18 cellular contexts compared by ENCODE assay signal in genomic region chr11:35814720-35815305, GRCh38.
DNase-seq lines count a peak whose midpoint lies in the region; ATAC-seq and TF ChIP-seq lines count a peak whose summit lies in the region.
"Had no signal": no experiment of that assay in that cellular context is flagged by ENCODE, and none has a peak within 500 bp of the region (broad histone marks: within the 10 kb centered on the region; RNA-seq: fewer than 3 reads in every experiment).

No MANE protein-coding gene starts in this region.

- no TSS peak for BruUV-seq in OCI-LY7 (replicated peaks; lab: Mats Ljungman, UMichigan)

- no peak for TF ChIP-seq EP300 in gastroesophageal sphincter (IDR thresholded peaks at IDR 0.05)

- no peaks in the 10 kb centered on the region for H4K20me1 ChIP-seq in OCI-LY7 (ENCODE audit: insufficient read depth, low read length)
- H4K20me1 ChIP-seq: BLaER1 treated with 17β-estradiol and CSF1 and Interleukin-3, amounts not matched to agents 10 nM and 100 nM had no signal

- CTCF ChIA-PET in OCI-LY7 (lab: Charles Lee; ENCODE audit: unreplicated experiment), result no interaction called here

- H3K9me2 ChIP-seq in OCI-LY7 (ENCODE audit: insufficient read depth, low read length), result no peaks in the 10 kb centered on the region

- H3K27ac Mint-ChIP-seq in brain (peak overlapping the region in 3 of 5 experiments; percentile 5 to 76 (median 66)), nephron (peak overlapping the region; percentile 70 to 94 (median 85))

- H3K36me3 Mint-ChIP-seq in brain, result peaks cover 43% of the 10 kb centered on the region
- peaks cover 38% of the 10 kb centered on the region for H3K36me3 Mint-ChIP-seq in nephron (ENCODE audit: low read depth)

- intact Hi-C loops in OCI-LY7 (cut with micrococcal nuclease; ENCODE audit: unreplicated experiment), result no loop called here

- no peak overlapping the region for H2AFZ ChIP-seq in OCI-LY7 (ENCODE audit: low read length)

- DNase-seq in NCI-H524 (lab: John Stamatoyannopoulos, UW), result peak; percentile 20 to 50
- DNase-seq in NCI-H524 treated with DMSO at 0.1 percent for 48 hours (lab: John Stamatoyannopoulos, UW), result no peak
- DNase-seq in NCI-H1417 treated with DMSO at 0.1 percent for 48 hours (lab: John Stamatoyannopoulos, UW), result no peak
- DNase-seq in NCI-H1694 (lab: John Stamatoyannopoulos, UW), result no peak
- DNase-seq in OCI-LY7 (ENCODE audit: low spot score), result no peak
- DNase-seq: DMS 273 treated with DMSO at 0.1 percent for 48 hours; KG1; NCI-H1092 treated with DMSO at 0.1 percent for 48 hours; NCI-H187 treated with DMSO at 0.1 percent for 48 hours; NCI-H2171; NCI-H526; NK-92 treated with Interleukin-12 subunit alpha and Interleukin-12 subunit beta, amount 100 ng/mL, for 24 hours had no signal

- H3K9me3 ChIP-seq in gastroesophageal sphincter, result no peaks in the 10 kb centered on the region
- H3K9me3 ChIP-seq in OCI-LY7 (ENCODE audit: low read length), result no peaks in the 10 kb centered on the region
- H3K9me3 ChIP-seq: BLaER1 treated with 17β-estradiol and CSF1 and Interleukin-3, amounts not matched to agents 10 nM and 100 nM had no signal

- H3K4me2 ChIP-seq in OCI-LY7 (ENCODE audit: low read length), result no peak overlapping the region
- H3K4me2 ChIP-seq: BLaER1 treated with 17β-estradiol and CSF1 and Interleukin-3, amounts not matched to agents 10 nM and 100 nM had no signal

- no peak for TF ChIP-seq POLR2A in gastroesophageal sphincter (IDR thresholded peaks at IDR 0.05)

- H3K9me3 Mint-ChIP-seq in brain (peaks cover 3 to 13% (median 6%) of the 10 kb centered on the region in 5 experiments), nephron (peaks cover 2% of the 10 kb centered on the region)

- H3K4me3 ChIP-seq in gastroesophageal sphincter, result no peak overlapping the region
- H3K4me3 ChIP-seq in OCI-LY7 (ENCODE audit: low read depth, low read length, poor library complexity, severe bottlenecking), result no peak overlapping the region
- H3K4me3 ChIP-seq: BLaER1 treated with 17β-estradiol and CSF1 and Interleukin-3, amounts not matched to agents 10 nM and 100 nM had no signal

- TF ChIP-seq CTCF in brain (conservative IDR thresholded peaks at IDR 0.05) (no peak), gastroesophageal sphincter (IDR thresholded peaks at IDR 0.05) (no peak), nephron (IDR thresholded peaks at IDR 0.05; ENCODE audit: unreplicated experiment in 3 of 3) (no peak), OCI-LY7 (conservative IDR thresholded peaks at IDR 0.05; ENCODE audit: low read length) (no peak)

- H3K4me1 ChIP-seq in gastroesophageal sphincter, result peaks cover 0 to 37% (median 0%) of the 10 kb centered on the region in 3 donors
- no peaks in the 10 kb centered on the region for H3K4me1 ChIP-seq in OCI-LY7 (ENCODE audit: insufficient read depth, low read length, poor library complexity, severe bottlenecking)

- POLR2A ChIA-PET in OCI-LY7 (lab: Charles Lee), result interaction anchor here (0.5 kb wide), 1 partner anchor 489 kb away, joined by 4 read pairs; no protein-coding TSS in a partner anchor

- H3K27ac ChIP-seq in gastroesophageal sphincter, result no peak overlapping the region
- H3K27ac ChIP-seq in OCI-LY7 (ENCODE audit: low read depth, low read length, poor library complexity, severe bottlenecking), result no peak overlapping the region
- H3K27ac ChIP-seq: 22Rv1; BLaER1 treated with 17β-estradiol and CSF1 and Interleukin-3, amounts not matched to agents 10 nM and 100 nM; RWPE1 had no signal

- H3K36me3 ChIP-seq in gastroesophageal sphincter (peaks cover 0 to 2% of the 10 kb centered on the region in 2 donors), OCI-LY7 (ENCODE audit: insufficient read depth, low read length) (no peaks in the 10 kb centered on the region)

- no peaks in the 10 kb centered on the region for H3K27me3 ChIP-seq in gastroesophageal sphincter
- H3K27me3 ChIP-seq: BLaER1 treated with 17β-estradiol and CSF1 and Interleukin-3, amounts not matched to agents 10 nM and 100 nM had no signal

- H3K4me3 Mint-ChIP-seq in brain (no peak overlapping the region), nephron (peak overlapping the region in 1 of 3 experiments; percentile 10)

- H3K27me3 Mint-ChIP-seq in brain (no peaks in the 10 kb centered on the region), nephron (ENCODE audit: low read depth) (no peaks in the 10 kb centered on the region)

- H3K79me2 ChIP-seq in OCI-LY7 (ENCODE audit: insufficient read depth, low read depth, low read length), result no peaks in the 10 kb centered on the region

- 35 to 54% methylated on average over 3 of the region's 3 CpGs for WGBS in gastroesophageal sphincter (ENCODE audit: low coverage in 1 of 2), 2 donors

- ATAC-seq in gastroesophageal sphincter, result peak; percentile 14

- H3K4me1 Mint-ChIP-seq in brain (peaks cover 49% of the 10 kb centered on the region), nephron (peaks cover 94% of the 10 kb centered on the region)

Comparison
In these comparisons a context has a peak if more than half of its experiments do, and no peak if none do; other contexts are left out.
1. DNase-seq: peak in NCI-H524 (2 of 2); none in NCI-H524 treated with DMSO at 0.1 percent for 48 hours (single experiment), NCI-H1417 treated with DMSO at 0.1 percent for 48 hours (single experiment), NCI-H1694 (single experiment) and OCI-LY7 (single experiment).